ENCODE assay signal across 1 cellular context in the genomic region with DNA sequence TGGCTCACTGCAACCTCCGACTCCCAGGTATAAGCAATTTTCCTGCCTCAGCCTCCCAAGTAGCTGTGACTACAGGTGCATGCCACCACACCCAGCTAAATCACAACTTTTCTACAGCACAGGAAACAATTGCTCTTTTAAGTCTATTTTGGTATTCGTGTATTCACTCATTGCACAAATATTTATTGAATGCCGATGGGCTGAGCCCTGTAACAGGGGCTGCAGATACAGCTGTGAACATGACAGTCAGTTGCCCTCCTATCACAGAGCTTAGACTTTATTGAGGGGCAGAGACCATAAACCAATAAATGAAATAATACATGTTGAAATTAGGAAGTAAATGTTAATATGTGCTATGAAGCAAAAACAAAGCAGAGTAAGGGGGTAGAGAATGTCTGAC.
TF ChIP-seq lines count a peak whose summit lies in the region.

No MANE protein-coding gene starts in this region.

TF ChIP-seq in GM23338, 12 proteins besides CTCF, POLR2A, EP300 and RAD21:
- TF ChIP-seq, protein P1, sequence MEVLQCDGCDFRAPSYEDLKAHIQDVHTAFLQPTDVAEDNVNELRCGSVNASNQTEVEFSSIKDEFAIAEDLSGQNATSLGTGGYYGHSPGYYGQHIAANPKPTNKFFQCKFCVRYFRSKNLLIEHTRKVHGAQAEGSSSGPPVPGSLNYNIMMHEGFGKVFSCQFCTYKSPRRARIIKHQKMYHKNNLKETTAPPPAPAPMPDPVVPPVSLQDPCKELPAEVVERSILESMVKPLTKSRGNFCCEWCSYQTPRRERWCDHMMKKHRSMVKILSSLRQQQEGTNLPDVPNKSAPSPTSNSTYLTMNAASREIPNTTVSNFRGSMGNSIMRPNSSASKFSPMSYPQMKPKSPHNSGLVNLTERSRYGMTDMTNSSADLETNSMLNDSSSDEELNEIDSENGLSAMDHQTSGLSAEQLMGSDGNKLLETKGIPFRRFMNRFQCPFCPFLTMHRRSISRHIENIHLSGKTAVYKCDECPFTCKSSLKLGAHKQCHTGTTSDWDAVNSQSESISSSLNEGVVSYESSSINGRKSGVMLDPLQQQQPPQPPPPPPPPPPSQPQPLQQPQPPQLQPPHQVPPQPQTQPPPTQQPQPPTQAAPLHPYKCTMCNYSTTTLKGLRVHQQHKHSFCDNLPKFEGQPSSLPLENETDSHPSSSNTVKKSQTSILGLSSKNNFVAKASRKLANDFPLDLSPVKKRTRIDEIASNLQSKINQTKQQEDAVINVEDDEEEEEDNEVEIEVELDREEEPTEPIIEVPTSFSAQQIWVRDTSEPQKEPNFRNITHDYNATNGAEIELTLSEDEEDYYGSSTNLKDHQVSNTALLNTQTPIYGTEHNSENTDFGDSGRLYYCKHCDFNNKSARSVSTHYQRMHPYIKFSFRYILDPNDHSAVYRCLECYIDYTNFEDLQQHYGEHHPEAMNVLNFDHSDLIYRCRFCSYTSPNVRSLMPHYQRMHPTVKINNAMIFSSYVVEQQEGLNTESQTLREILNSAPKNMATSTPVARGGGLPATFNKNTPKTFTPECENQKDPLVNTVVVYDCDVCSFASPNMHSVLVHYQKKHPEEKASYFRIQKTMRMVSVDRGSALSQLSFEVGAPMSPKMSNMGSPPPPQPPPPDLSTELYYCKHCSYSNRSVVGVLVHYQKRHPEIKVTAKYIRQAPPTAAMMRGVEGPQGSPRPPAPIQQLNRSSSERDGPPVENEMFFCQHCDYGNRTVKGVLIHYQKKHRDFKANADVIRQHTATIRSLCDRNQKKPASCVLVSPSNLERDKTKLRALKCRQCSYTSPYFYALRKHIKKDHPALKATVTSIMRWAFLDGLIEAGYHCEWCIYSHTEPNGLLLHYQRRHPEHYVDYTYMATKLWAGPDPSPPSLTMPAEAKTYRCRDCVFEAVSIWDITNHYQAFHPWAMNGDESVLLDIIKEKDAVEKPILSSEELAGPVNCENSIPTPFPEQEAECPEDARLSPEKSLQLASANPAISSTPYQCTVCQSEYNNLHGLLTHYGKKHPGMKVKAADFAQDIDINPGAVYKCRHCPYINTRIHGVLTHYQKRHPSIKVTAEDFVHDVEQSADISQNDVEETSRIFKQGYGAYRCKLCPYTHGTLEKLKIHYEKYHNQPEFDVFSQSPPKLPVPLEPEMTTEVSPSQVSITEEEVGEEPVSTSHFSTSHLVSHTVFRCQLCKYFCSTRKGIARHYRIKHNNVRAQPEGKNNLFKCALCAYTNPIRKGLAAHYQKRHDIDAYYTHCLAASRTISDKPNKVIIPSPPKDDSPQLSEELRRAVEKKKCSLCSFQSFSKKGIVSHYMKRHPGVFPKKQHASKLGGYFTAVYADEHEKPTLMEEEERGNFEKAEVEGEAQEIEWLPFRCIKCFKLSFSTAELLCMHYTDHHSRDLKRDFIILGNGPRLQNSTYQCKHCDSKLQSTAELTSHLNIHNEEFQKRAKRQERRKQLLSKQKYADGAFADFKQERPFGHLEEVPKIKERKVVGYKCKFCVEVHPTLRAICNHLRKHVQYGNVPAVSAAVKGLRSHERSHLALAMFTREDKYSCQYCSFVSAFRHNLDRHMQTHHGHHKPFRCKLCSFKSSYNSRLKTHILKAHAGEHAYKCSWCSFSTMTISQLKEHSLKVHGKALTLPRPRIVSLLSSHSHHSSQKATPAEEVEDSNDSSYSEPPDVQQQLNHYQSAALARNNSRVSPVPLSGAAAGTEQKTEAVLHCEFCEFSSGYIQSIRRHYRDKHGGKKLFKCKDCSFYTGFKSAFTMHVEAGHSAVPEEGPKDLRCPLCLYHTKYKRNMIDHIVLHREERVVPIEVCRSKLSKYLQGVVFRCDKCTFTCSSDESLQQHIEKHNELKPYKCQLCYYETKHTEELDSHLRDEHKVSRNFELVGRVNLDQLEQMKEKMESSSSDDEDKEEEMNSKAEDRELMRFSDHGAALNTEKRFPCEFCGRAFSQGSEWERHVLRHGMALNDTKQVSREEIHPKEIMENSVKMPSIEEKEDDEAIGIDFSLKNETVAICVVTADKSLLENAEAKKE (CRISPR knock-in tag; IDR thresholded peaks at IDR 0.05): no peak
- TF ChIP-seq NANOG (IDR thresholded peaks at IDR 0.05; ENCODE audit: borderline replicate concordance): no peak
- no peak for TF ChIP-seq ZNF114 (CRISPR knock-in tag; IDR thresholded peaks at IDR 0.05)
- TF ChIP-seq EZH2 (IDR thresholded peaks at IDR 0.05; ENCODE audit: low read depth, unreplicated experiment): no peak
- TF ChIP-seq CREB1 (CRISPR knock-in tag; IDR thresholded peaks at IDR 0.05; ENCODE audit: low read depth): no peak
- no peak for TF ChIP-seq ZNF331 (CRISPR knock-in tag; IDR thresholded peaks at IDR 0.05; ENCODE audit: low read depth)
- no peak for TF ChIP-seq STAT1 (IDR thresholded peaks at IDR 0.05; ENCODE audit: unreplicated experiment)
- TF ChIP-seq, protein P2, sequence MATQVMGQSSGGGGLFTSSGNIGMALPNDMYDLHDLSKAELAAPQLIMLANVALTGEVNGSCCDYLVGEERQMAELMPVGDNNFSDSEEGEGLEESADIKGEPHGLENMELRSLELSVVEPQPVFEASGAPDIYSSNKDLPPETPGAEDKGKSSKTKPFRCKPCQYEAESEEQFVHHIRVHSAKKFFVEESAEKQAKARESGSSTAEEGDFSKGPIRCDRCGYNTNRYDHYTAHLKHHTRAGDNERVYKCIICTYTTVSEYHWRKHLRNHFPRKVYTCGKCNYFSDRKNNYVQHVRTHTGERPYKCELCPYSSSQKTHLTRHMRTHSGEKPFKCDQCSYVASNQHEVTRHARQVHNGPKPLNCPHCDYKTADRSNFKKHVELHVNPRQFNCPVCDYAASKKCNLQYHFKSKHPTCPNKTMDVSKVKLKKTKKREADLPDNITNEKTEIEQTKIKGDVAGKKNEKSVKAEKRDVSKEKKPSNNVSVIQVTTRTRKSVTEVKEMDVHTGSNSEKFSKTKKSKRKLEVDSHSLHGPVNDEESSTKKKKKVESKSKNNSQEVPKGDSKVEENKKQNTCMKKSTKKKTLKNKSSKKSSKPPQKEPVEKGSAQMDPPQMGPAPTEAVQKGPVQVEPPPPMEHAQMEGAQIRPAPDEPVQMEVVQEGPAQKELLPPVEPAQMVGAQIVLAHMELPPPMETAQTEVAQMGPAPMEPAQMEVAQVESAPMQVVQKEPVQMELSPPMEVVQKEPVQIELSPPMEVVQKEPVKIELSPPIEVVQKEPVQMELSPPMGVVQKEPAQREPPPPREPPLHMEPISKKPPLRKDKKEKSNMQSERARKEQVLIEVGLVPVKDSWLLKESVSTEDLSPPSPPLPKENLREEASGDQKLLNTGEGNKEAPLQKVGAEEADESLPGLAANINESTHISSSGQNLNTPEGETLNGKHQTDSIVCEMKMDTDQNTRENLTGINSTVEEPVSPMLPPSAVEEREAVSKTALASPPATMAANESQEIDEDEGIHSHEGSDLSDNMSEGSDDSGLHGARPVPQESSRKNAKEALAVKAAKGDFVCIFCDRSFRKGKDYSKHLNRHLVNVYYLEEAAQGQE (IDR thresholded peaks at IDR 0.05; ENCODE audit: unreplicated experiment): no peak
- TF ChIP-seq EZH2phosphoT487 (IDR thresholded peaks at IDR 0.05; ENCODE audit: unreplicated experiment): no peak
- TF ChIP-seq, protein P3, sequence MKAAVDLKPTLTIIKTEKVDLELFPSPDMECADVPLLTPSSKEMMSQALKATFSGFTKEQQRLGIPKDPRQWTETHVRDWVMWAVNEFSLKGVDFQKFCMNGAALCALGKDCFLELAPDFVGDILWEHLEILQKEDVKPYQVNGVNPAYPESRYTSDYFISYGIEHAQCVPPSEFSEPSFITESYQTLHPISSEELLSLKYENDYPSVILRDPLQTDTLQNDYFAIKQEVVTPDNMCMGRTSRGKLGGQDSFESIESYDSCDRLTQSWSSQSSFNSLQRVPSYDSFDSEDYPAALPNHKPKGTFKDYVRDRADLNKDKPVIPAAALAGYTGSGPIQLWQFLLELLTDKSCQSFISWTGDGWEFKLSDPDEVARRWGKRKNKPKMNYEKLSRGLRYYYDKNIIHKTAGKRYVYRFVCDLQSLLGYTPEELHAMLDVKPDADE (IDR thresholded peaks at IDR 0.05): no peak
TF ChIP-seq in GM23338: peak in this region for 0.
